15 cellular contexts compared by ENCODE assay signal in genomic region chr1:70299472-70299871, GRCh38. TPM values are rescaled to one million over a fixed set of nuclear protein-coding genes. Genes with fewer than 3 reads are reported as not detected.
DNase-seq lines count a peak whose midpoint lies in the region; ATAC-seq, FAIRE-seq and TF ChIP-seq lines count a peak whose summit lies in the region.
"Had no signal": no experiment of that assay in that cellular context is flagged by ENCODE, and none has a peak within 500 bp of the region (broad histone marks: within the 10 kb centered on the region; RNA-seq: fewer than 3 reads in every experiment).

No MANE protein-coding gene starts in this region.

- FAIRE-seq in GM19239 (lab: Jason Lieb, UNC): no peak
- FAIRE-seq: GM18507, HTR-8/SVneo had no signal

- H3K27me3 Mint-ChIP-seq in activated T-cell treated with anti-CD3 and anti-CD28 coated beads, Interleukin-2, amount 50 U/mL, for 24 hours: no peaks in the 10 kb centered on the region
- no peaks in the 10 kb centered on the region for H3K27me3 Mint-ChIP-seq in Calu3 (ENCODE audit: unreplicated experiment)
- no peaks in the 10 kb centered on the region for H3K27me3 Mint-ChIP-seq in central memory CD8-positive, alpha-beta T cell
- H3K27me3 Mint-ChIP-seq in progenitor cell of endocrine pancreas: no peaks in the 10 kb centered on the region

- ATAC-seq in central memory CD8-positive, alpha-beta T cell (replicated peaks; ENCODE audit: extremely low read depth, poor library complexity, severe bottlenecking): no peak
- no peak for ATAC-seq in GM18502 (IDR thresholded peaks at IDR 0.05; ENCODE audit: poor library complexity, unreplicated experiment)
- ATAC-seq: GM23338 had no signal

- DNase-seq in activated T-cell treated with anti-CD3 and anti-CD28 coated beads, Interleukin-2, amount 50 U/mL, for 24 hours: no peak
- no peak for DNase-seq in activated T-cell treated with anti-CD3 and anti-CD28 coated beads, Interleukin-2, amount 50 U/mL, for 48 hours
- DNase-seq in Calu3 (no peak), progenitor cell of endocrine pancreas (ENCODE audit: low spot score, unreplicated experiment) (no peak), NCI-H2029 (lab: John Stamatoyannopoulos, UW) (no peak), GM19239 (ENCODE audit: insufficient read length, low spot score) (no peak)
- no peak for DNase-seq in central memory CD8-positive, alpha-beta T cell (ENCODE audit: low spot score in 2 of 2)
- DNase-seq: 8988T, AML-193, DMS 273 treated with DMSO at 0.1 percent for 48 hours, H7 had no signal

- no peak overlapping the region for H3K4me3 Mint-ChIP-seq in activated T-cell treated with anti-CD3 and anti-CD28 coated beads, Interleukin-2, amount 50 U/mL, for 24 hours
- H3K4me3 Mint-ChIP-seq in Calu3 (ENCODE audit: low read depth, unreplicated experiment) (no peak overlapping the region), progenitor cell of endocrine pancreas (ENCODE audit: low read depth) (no peak overlapping the region)
- no peak overlapping the region for H3K4me3 Mint-ChIP-seq in central memory CD8-positive, alpha-beta T cell
- H3K4me3 Mint-ChIP-seq: GM23338 had no signal

- peak overlapping the region; percentile 19 for H3K27ac Mint-ChIP-seq in activated T-cell treated with anti-CD3 and anti-CD28 coated beads, Interleukin-2, amount 50 U/mL, for 24 hours
- H3K27ac Mint-ChIP-seq in Calu3 (ENCODE audit: unreplicated experiment): peak overlapping the region; percentile 53
- H3K27ac Mint-ChIP-seq in central memory CD8-positive, alpha-beta T cell (ENCODE audit: low read depth): peak overlapping the region; percentile 1
- peak overlapping the region; percentile 6 for H3K27ac Mint-ChIP-seq in progenitor cell of endocrine pancreas
- H3K27ac Mint-ChIP-seq: GM23338 had no signal

- intact Hi-C loops in Calu3 (cut with micrococcal nuclease; ENCODE audit: unreplicated experiment): no loop called here

- CTCF ChIA-PET in Calu3 (lab: Charles Lee): no interaction called here

- no peak for TF ChIP-seq CTCF in Calu3 (IDR thresholded peaks at IDR 0.05; ENCODE audit: unreplicated experiment)
- TF ChIP-seq CTCF in progenitor cell of endocrine pancreas (IDR thresholded peaks at IDR 0.05; ENCODE audit: unreplicated experiment): no peak

- no peaks in the 10 kb centered on the region for H3K9me3 Mint-ChIP-seq in activated T-cell treated with anti-CD3 and anti-CD28 coated beads, Interleukin-2, amount 50 U/mL, for 24 hours
- H3K9me3 Mint-ChIP-seq in Calu3 (ENCODE audit: low read depth, unreplicated experiment) (no peaks in the 10 kb centered on the region), progenitor cell of endocrine pancreas (ENCODE audit: low read depth) (no peaks in the 10 kb centered on the region)
- no peaks in the 10 kb centered on the region for H3K9me3 Mint-ChIP-seq in central memory CD8-positive, alpha-beta T cell
- H3K9me3 Mint-ChIP-seq: GM23338 had no signal

- peaks cover 64% of the 10 kb centered on the region for H3K36me3 Mint-ChIP-seq in activated T-cell treated with anti-CD3 and anti-CD28 coated beads, Interleukin-2, amount 50 U/mL, for 24 hours (ENCODE audit: low read depth)
- H3K36me3 Mint-ChIP-seq in Calu3 (ENCODE audit: insufficient read depth, unreplicated experiment) (peaks cover 13% of the 10 kb centered on the region), progenitor cell of endocrine pancreas (ENCODE audit: insufficient read depth) (peaks cover 17% of the 10 kb centered on the region)
- peaks cover 24% of the 10 kb centered on the region for H3K36me3 Mint-ChIP-seq in central memory CD8-positive, alpha-beta T cell (ENCODE audit: insufficient read depth)

- H3K4me1 Mint-ChIP-seq in activated T-cell treated with anti-CD3 and anti-CD28 coated beads, Interleukin-2, amount 50 U/mL, for 24 hours (ENCODE audit: low read depth): no peaks in the 10 kb centered on the region
- H3K4me1 Mint-ChIP-seq in Calu3 (ENCODE audit: low read depth, unreplicated experiment): peaks cover 14% of the 10 kb centered on the region
- peaks cover 10% of the 10 kb centered on the region for H3K4me1 Mint-ChIP-seq in central memory CD8-positive, alpha-beta T cell
- H3K4me1 Mint-ChIP-seq in progenitor cell of endocrine pancreas (ENCODE audit: low read depth): peaks cover 7% of the 10 kb centered on the region
- H3K4me1 Mint-ChIP-seq: GM23338 had no signal

- no TSS peak for BruUV-seq in Calu3 (replicated peaks; lab: Mats Ljungman, UMichigan)

RNA-seq across cellular contexts. Expression of gene ANKRD13C, which starts 55.0 kb away (rescaled TPM):
- total RNA-seq in Calu3 (2022) (24.6 and 25.2 TPM in 2 replicates), progenitor cell of endocrine pancreas (19.6 and 21.5 TPM in 2 replicates)

Comparison
In these comparisons a context has a peak if more than half of its experiments do, and no peak if none do; other contexts are left out.
1. H3K27ac Mint-ChIP-seq: peak in every context shown above with its lines; median percentile 53 in Calu3; 19 in activated T-cell treated with anti-CD3 and anti-CD28 coated beads, Interleukin-2, amount 50 U/mL, for 24 hours; 6 in progenitor cell of endocrine pancreas; 1 in central memory CD8-positive, alpha-beta T cell.